12 cellular contexts compared by ENCODE assay signal in genomic region chr15:69253156-69253555, GRCh38. TPM values are rescaled to one million over a fixed set of nuclear protein-coding genes. Genes with fewer than 3 reads are reported as not detected.
DNase-seq lines count a peak whose midpoint lies in the region; ATAC-seq and TF ChIP-seq lines count a peak whose summit lies in the region.
"Had no signal": no experiment of that assay in that cellular context is flagged by ENCODE, and none has a peak within 500 bp of the region (broad histone marks: within the 10 kb centered on the region; RNA-seq: fewer than 3 reads in every experiment).

No MANE protein-coding gene starts in this region.

- TF ChIP-seq POLR2A in HCT116 (IDR thresholded peaks at IDR 0.05; ENCODE audit: borderline replicate concordance, extremely low read depth, insufficient read depth, insufficient read length), result no peak

- H3K27me3 Mint-ChIP-seq in activated CD4-positive, alpha-beta memory T cell treated with anti-CD3 and anti-CD28 coated beads, Interleukin-2, amount 10 ng/mL, durations not matched to agents 7 days and 5 days, result no peaks in the 10 kb centered on the region

- no peaks in the 10 kb centered on the region for H3K4me1 Mint-ChIP-seq in activated CD4-positive, alpha-beta memory T cell treated with anti-CD3 and anti-CD28 coated beads, Interleukin-2, amount 10 ng/mL, durations not matched to agents 7 days and 5 days
- H3K4me1 Mint-ChIP-seq: stimulated activated effector memory CD8-positive, alpha-beta T cell treated with anti-CD3 and anti-CD28 coated beads, Interleukin-12 subunit alpha, Interleukin-12 subunit beta, amount 100 ng/mL, for 72 hours had no signal

- H3K4me1 ChIP-seq in HCT116 (ENCODE audit: control insufficient read depth in 1 of 2, insufficient read depth in 2 of 2, low read length in 2 of 2), result peaks cover 6 to 19% of the 10 kb centered on the region in 2 experiments

- H3K79me2 ChIP-seq in HCT116 (ENCODE audit: insufficient read depth, low read length), result no peaks in the 10 kb centered on the region

- CTCF ChIA-PET in HCT116 (lab: Charles Lee), result interaction anchor here (0.8 kb wide), 3 partner anchors 9 to 141 kb away, joined by 3 to 4 read pairs (median 3); no protein-coding TSS in a partner anchor
- CTCF ChIA-PET in activated CD4-positive, alpha-beta memory T cell treated with anti-CD3 and anti-CD28 coated beads, Interleukin-2, amount 10 ng/mL, durations not matched to agents 7 days and 5 days (lab: Charles Lee), result no interaction called here

- DNase-seq in HCT116 (ENCODE audit: low read depth, low spot score) (peak; percentile 43), RPMI7951 (ENCODE audit: low read depth) (peak; percentile 97), fibroblast of mammary gland (ENCODE audit: low read depth) (peak; percentile 93), retinal pigment epithelial cell (ENCODE audit: low read depth) (peak; percentile 18), DMS 273 treated with DMSO at 0.1 percent for 48 hours (lab: John Stamatoyannopoulos, UW) (no peak)
- no peak for DNase-seq in activated CD4-positive, alpha-beta memory T cell treated with anti-CD3 and anti-CD28 coated beads, Interleukin-2, amount 10 ng/mL, durations not matched to agents 7 days and 5 days
- DNase-seq in activated CD4-positive, alpha-beta T cell treated with anti-CD3 and anti-CD28 coated beads, Interleukin-2, amount 50 U/mL, for 4 hours, result no peak
- DNase-seq: activated CD8-positive, alpha-beta memory T cell treated with anti-CD3 and anti-CD28 coated beads for 24 hours; NCI-H82 had no signal

- no peaks in the 10 kb centered on the region for H3K9me2 ChIP-seq in HCT116 (ENCODE audit: insufficient read depth)

- no peak for TF ChIP-seq CTCF in HCT116 (IDR thresholded peaks at IDR 0.05 in 2 of 3, conservative IDR thresholded peaks at IDR 0.05 in 1 of 3; ENCODE audit: borderline replicate concordance in 1 of 3, insufficient read depth in 1 of 3, low read depth in 2 of 3, low read length in 2 of 3)
- TF ChIP-seq CTCF in fibroblast of mammary gland (conservative IDR thresholded peaks at IDR 0.05; ENCODE audit: control insufficient read depth, insufficient read depth, low read depth, low read length), result no peak
- no peak for TF ChIP-seq CTCF in retinal pigment epithelial cell (conservative IDR thresholded peaks at IDR 0.05; ENCODE audit: low read depth, low read length)

- H2AFZ ChIP-seq in HCT116 (ENCODE audit: low read depth, low read length, poor library complexity, severe bottlenecking), result peak overlapping the region; percentile 35

- H3K9ac ChIP-seq in HCT116 (ENCODE audit: low read length), result 0 out of 2 replicates have a peak overlapping the region, but pooled peaks have one; percentile 16

- H3K27ac ChIP-seq in HCT116 (ENCODE audit: low read depth, low read length), result peak overlapping the region; percentile 32; the same call in 1 of the 2 replicates
- H3K27ac ChIP-seq: neutrophil had no signal

- intact Hi-C loops in HCT116 (cut with micrococcal nuclease), result no loop called here

- no peaks in the 10 kb centered on the region for H3K27me3 ChIP-seq in HCT116 (ENCODE audit: insufficient read depth, low read length)
- H3K27me3 ChIP-seq: neutrophil had no signal

- peak overlapping the region; percentile 66 for H3K4me2 ChIP-seq in HCT116 (ENCODE audit: low read length)

- BruUV-seq in HCT116 (replicated peaks; lab: Mats Ljungman, UMichigan), result no TSS peak

- no peak for TF ChIP-seq RAD21 in HCT116 (IDR thresholded peaks at IDR 0.05; ENCODE audit: low read depth)

- 0 out of 4 replicates have a peak, but pooled peaks cover 0 to 3% of the 10 kb centered on the region in 2 experiments for H3K36me3 ChIP-seq in HCT116 (ENCODE audit: control insufficient read depth in 1 of 2, insufficient read depth in 2 of 2, low read length in 2 of 2)
- H3K36me3 ChIP-seq: neutrophil had no signal

- POLR2A ChIA-PET in HCT116 (lab: Charles Lee), result no interaction called here
- POLR2A ChIA-PET in activated CD4-positive, alpha-beta memory T cell treated with anti-CD3 and anti-CD28 coated beads, Interleukin-2, amount 10 ng/mL, durations not matched to agents 7 days and 5 days (lab: Charles Lee), result no interaction called here

- no peaks in the 10 kb centered on the region for H4K20me1 ChIP-seq in HCT116 (ENCODE audit: insufficient read depth)

- H3K4me3 ChIP-seq in HCT116 (replicated peaks in 1 of 2; ENCODE audit: low read depth in 1 of 2, low read length in 2 of 2) (peak overlapping the region in 1 of 2 experiments; percentile 19; a peak in 1 of 4 replicates), fibroblast of mammary gland (ENCODE audit: control insufficient read depth, low read depth, low read length) (no peak overlapping the region), retinal pigment epithelial cell (ENCODE audit: low read length) (no peak overlapping the region)

- H3K9me3 ChIP-seq in HCT116 (ENCODE audit: control insufficient read depth in 1 of 2, insufficient read depth in 1 of 2, low read depth in 1 of 2, low read length in 2 of 2), result no peaks in the 10 kb centered on the region
- H3K9me3 ChIP-seq: neutrophil had no signal

- no peaks in the 10 kb centered on the region for H3K36me3 Mint-ChIP-seq in activated CD4-positive, alpha-beta memory T cell treated with anti-CD3 and anti-CD28 coated beads, Interleukin-2, amount 10 ng/mL, durations not matched to agents 7 days and 5 days (ENCODE audit: low read depth)
- H3K36me3 Mint-ChIP-seq: stimulated activated effector memory CD8-positive, alpha-beta T cell treated with anti-CD3 and anti-CD28 coated beads, Interleukin-12 subunit alpha, Interleukin-12 subunit beta, amount 100 ng/mL, for 72 hours had no signal

- RAD21 ChIA-PET in HCT116 (lab: Charles Lee; ENCODE audit: low non-redundant PET in 1 of 2, low total read pairs in 2 of 2, uncharacterized antibody in 2 of 2, unreplicated experiment in 2 of 2), result no interaction called here

- H3K27ac Mint-ChIP-seq in activated CD4-positive, alpha-beta memory T cell treated with anti-CD3 and anti-CD28 coated beads, Interleukin-2, amount 10 ng/mL, durations not matched to agents 7 days and 5 days, result no peak overlapping the region
- H3K27ac Mint-ChIP-seq: stimulated activated effector memory CD8-positive, alpha-beta T cell treated with anti-CD3 and anti-CD28 coated beads, Interleukin-12 subunit alpha, Interleukin-12 subunit beta, amount 100 ng/mL, for 72 hours had no signal

- H3K4me3 Mint-ChIP-seq in activated CD4-positive, alpha-beta memory T cell treated with anti-CD3 and anti-CD28 coated beads, Interleukin-2, amount 10 ng/mL, durations not matched to agents 7 days and 5 days, result no peak overlapping the region
- H3K4me3 Mint-ChIP-seq: stimulated activated effector memory CD8-positive, alpha-beta T cell treated with anti-CD3 and anti-CD28 coated beads, Interleukin-12 subunit alpha, Interleukin-12 subunit beta, amount 100 ng/mL, for 72 hours had no signal

- peak; percentile 60; the same call in 1 of the 2 replicates for ATAC-seq in HCT116
- no peak for ATAC-seq in GM21390 (IDR thresholded peaks at IDR 0.05; ENCODE audit: unreplicated experiment)
- ATAC-seq: stimulated activated effector memory CD8-positive, alpha-beta T cell treated with anti-CD3 and anti-CD28 coated beads, Interleukin-12 subunit alpha, Interleukin-12 subunit beta, amount 100 ng/mL, for 72 hours had no signal

- H3K9me3 Mint-ChIP-seq in activated CD4-positive, alpha-beta memory T cell treated with anti-CD3 and anti-CD28 coated beads, Interleukin-2, amount 10 ng/mL, durations not matched to agents 7 days and 5 days, result no peaks in the 10 kb centered on the region
- H3K9me3 Mint-ChIP-seq: stimulated activated effector memory CD8-positive, alpha-beta T cell treated with anti-CD3 and anti-CD28 coated beads, Interleukin-12 subunit alpha, Interleukin-12 subunit beta, amount 100 ng/mL, for 72 hours had no signal

TF ChIP-seq in HCT116, 20 proteins besides CTCF, POLR2A, EP300 and RAD21:
- TF ChIP-seq CBX3 (IDR thresholded peaks at IDR 0.05; ENCODE audit: low read depth) (peak; percentile 64; the same call in 1 of the 2 replicates), FOSL1 (IDR thresholded peaks at IDR 0.05; ENCODE audit: low read depth) (peak; percentile 76), SP1 (IDR thresholded peaks at IDR 0.05; ENCODE audit: low read depth) (no peak), ZFX (IDR thresholded peaks at IDR 0.05) (no peak), EZH2phosphoT487 (IDR thresholded peaks at IDR 0.05; ENCODE audit: borderline replicate concordance) (no peak), SIN3A (IDR thresholded peaks at IDR 0.05; ENCODE audit: low read depth) (no peak), EGR1 (IDR thresholded peaks at IDR 0.05; ENCODE audit: low read depth) (peak; percentile 43; the same call in 1 of the 2 replicates), JUND (IDR thresholded peaks at IDR 0.05) (peak; percentile 67), SRF (IDR thresholded peaks at IDR 0.05; ENCODE audit: low read depth) (0 out of 2 replicates have a peak, but pooled peaks have one; percentile 38), MAX (IDR thresholded peaks at IDR 0.05) (0 out of 2 replicates have a peak, but pooled peaks have one; percentile 40)
TF ChIP-seq in HCT116: peak in this region for 6.

RNA-seq across cellular contexts. Expression of gene PAQR5, which starts 45.6 kb away (rescaled TPM):
- total RNA-seq in HCT116 (2021; ENCODE audit: unreplicated experiment), result 34.0 TPM
- 30.6 and 30.9 TPM in 2 replicates for polyA plus RNA-seq in HCT116 (2012)
- 3.3 and 3.5 TPM in 2 replicates for total RNA-seq in RPMI7951 (2014; rRNA removed; shearing (Covaris generic))
- total RNA-seq in activated CD4-positive, alpha-beta memory T cell treated with anti-CD3 and anti-CD28 coated beads, Interleukin-2, amount 10 ng/mL, durations not matched to agents 7 days and 5 days, result not detected

Comparison
In these comparisons a context has a peak if more than half of its experiments do, and no peak if none do; other contexts are left out.
1. DNase-seq: peak in HCT116 (single experiment), RPMI7951 (single experiment), fibroblast of mammary gland (single experiment) and retinal pigment epithelial cell (single experiment); none in DMS 273 treated with DMSO at 0.1 percent for 48 hours (single experiment), activated CD4-positive, alpha-beta memory T cell treated with anti-CD3 and anti-CD28 coated beads, Interleukin-2, amount 10 ng/mL, durations not matched to agents 7 days and 5 days (single experiment) and activated CD4-positive, alpha-beta T cell treated with anti-CD3 and anti-CD28 coated beads, Interleukin-2, amount 50 U/mL, for 4 hours (0 of 2).